In the genomic region with DNA sequence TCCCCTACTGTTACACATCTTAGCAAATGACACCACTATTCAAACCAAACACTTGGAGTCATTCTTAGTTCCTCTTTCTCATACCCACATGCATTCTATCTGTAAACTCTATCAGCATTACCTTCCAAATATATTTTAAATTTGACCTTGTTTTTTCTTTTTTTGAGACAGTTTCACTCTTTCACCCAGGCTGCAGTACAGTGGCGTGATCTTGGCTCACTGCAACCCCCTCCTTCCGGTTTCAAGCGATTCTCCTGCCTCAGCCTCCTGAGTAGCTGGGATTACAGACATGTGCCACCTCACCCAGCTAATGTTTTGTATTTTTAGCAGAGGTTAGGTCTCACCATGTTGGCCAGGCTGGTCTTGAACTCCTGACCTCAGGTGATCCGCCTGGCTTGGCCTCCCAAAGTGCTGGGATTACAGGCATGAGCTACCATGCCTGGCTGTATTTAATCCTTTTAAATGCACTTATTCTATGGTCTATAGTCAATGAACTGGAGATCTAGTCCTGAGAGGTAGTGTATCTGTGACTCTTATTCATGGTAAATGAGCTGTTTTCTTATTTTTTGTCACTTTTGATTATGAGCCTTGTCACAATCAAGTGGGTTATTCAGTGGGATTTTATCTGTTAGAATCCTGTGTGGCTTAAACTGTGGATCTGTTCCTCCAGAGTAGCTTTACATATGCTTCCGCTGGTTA, we compare ENCODE assay signal across 8 cellular contexts.
DNase-seq lines count a peak whose midpoint lies in the region; ATAC-seq and TF ChIP-seq lines count a peak whose summit lies in the region.

No MANE protein-coding gene starts in this region.

- CTCF ChIA-PET in OCI-LY7 (lab: Charles Lee; ENCODE audit: unreplicated experiment) = interaction anchor here (0.6 to 1.1 kb wide), 4 partner anchors 11 to 49 kb away, joined by 3 read pairs; no protein-coding TSS in a partner anchor

- H3K27ac ChIP-seq in OCI-LY7 (ENCODE audit: low read depth, low read length, poor library complexity, severe bottlenecking) (peak overlapping the region; percentile 96), brain microvascular endothelial cell (no peak overlapping the region), gastrocnemius medialis (no peak overlapping the region)

- H3K4me3 ChIP-seq in OCI-LY7 (ENCODE audit: low read depth, low read length, poor library complexity, severe bottlenecking) = peak overlapping the region; percentile 53
- H3K4me3 ChIP-seq in brain microvascular endothelial cell (ENCODE audit: low read depth, low read length) = no peak overlapping the region
- H3K4me3 ChIP-seq in gastrocnemius medialis = no peak overlapping the region

- ATAC-seq in GM18870 (IDR thresholded peaks at IDR 0.05; ENCODE audit: unreplicated experiment) (peak; percentile 74), HG02852 (IDR thresholded peaks at IDR 0.05; ENCODE audit: unreplicated experiment) (peak; percentile 67), natural killer cell (peak; percentile 25 to 37 (median 31)), gastrocnemius medialis (no peak)

- peaks cover 46% of the 10 kb centered on the region for H3K36me3 ChIP-seq in OCI-LY7 (ENCODE audit: insufficient read depth, low read length)
- no peaks in the 10 kb centered on the region for H3K36me3 ChIP-seq in brain microvascular endothelial cell (replicated peaks)
- no peaks in the 10 kb centered on the region for H3K36me3 ChIP-seq in gastrocnemius medialis

- H3K79me2 ChIP-seq in OCI-LY7 (ENCODE audit: insufficient read depth, low read depth, low read length) = peaks cover 79% of the 10 kb centered on the region

- H3K4me1 ChIP-seq in OCI-LY7 (ENCODE audit: insufficient read depth, low read length, poor library complexity, severe bottlenecking) (peaks cover 75% of the 10 kb centered on the region), gastrocnemius medialis (no peaks in the 10 kb centered on the region)

- H3K4me2 ChIP-seq in OCI-LY7 (ENCODE audit: low read length) = peak overlapping the region; percentile 90

- H3K4me3 Mint-ChIP-seq in natural killer cell = no peak overlapping the region

- POLR2A ChIA-PET in OCI-LY7 (lab: Charles Lee) = interaction anchor here (0.5 to 1.5 kb wide), 6 partner anchors 11 to 173 kb away, joined by 3 to 7 read pairs (median 3); no protein-coding TSS in a partner anchor

- intact Hi-C loops in OCI-LY7 (cut with micrococcal nuclease; ENCODE audit: unreplicated experiment) (loop anchor here (5.0 kb wide), 1 partner anchor 73 kb away; a partner anchor contains a TSS), natural killer cell (cut with micrococcal nuclease) (no loop called here), posterior vena cava (cut with DNase I) (no loop called here), gastrocnemius medialis (cut with DNase I; ENCODE audit: low total_unique reads) (no loop called here)

- H3K9me3 ChIP-seq in OCI-LY7 (ENCODE audit: low read length) (no peaks in the 10 kb centered on the region), gastrocnemius medialis (no peaks in the 10 kb centered on the region)

- TF ChIP-seq CTCF in OCI-LY7 (conservative IDR thresholded peaks at IDR 0.05; ENCODE audit: low read length) = no peak
- no peak for TF ChIP-seq CTCF in natural killer cell (IDR thresholded peaks at IDR 0.05)
- no peak for TF ChIP-seq CTCF in brain microvascular endothelial cell (IDR thresholded peaks at IDR 0.05; ENCODE audit: low read depth, low read length, missing control alignments)
- no peak for TF ChIP-seq CTCF in gastrocnemius medialis (IDR thresholded peaks at IDR 0.05 in 4 of 5, conservative IDR thresholded peaks at IDR 0.05 in 1 of 5)

- H3K27me3 ChIP-seq in brain microvascular endothelial cell (replicated peaks) = no peaks in the 10 kb centered on the region
- no peaks in the 10 kb centered on the region for H3K27me3 ChIP-seq in gastrocnemius medialis

- no peak for TF ChIP-seq POLR2A in gastrocnemius medialis (IDR thresholded peaks at IDR 0.05)

- peak overlapping the region; percentile 10 to 76 for H3K27ac Mint-ChIP-seq in natural killer cell

- in situ Hi-C loops in brain microvascular endothelial cell (cut with HindIII; ENCODE audit: low pct_ligation_motif_present, low sequenced_read_pairs) (no loop called here), gastrocnemius medialis (cut with MboI; ENCODE audit: low sequenced_read_pairs in 4 of 4) (no loop called here)

- BruUV-seq in OCI-LY7 (replicated peaks; lab: Mats Ljungman, UMichigan) = TSS peak; percentile 100

- no peaks in the 10 kb centered on the region for H3K36me3 Mint-ChIP-seq in natural killer cell

- DNase-seq in OCI-LY7 (ENCODE audit: low spot score) (peak; percentile 62), natural killer cell (no peak), brain microvascular endothelial cell (no peak), ureter (ENCODE audit: low spot score) (no peak), posterior vena cava (ENCODE audit: low spot score) (no peak), gastrocnemius medialis (no peak)

- H2AFZ ChIP-seq in OCI-LY7 (ENCODE audit: low read length) = no peak overlapping the region

- H4K20me1 ChIP-seq in OCI-LY7 (ENCODE audit: insufficient read depth, low read length) = peaks cover 2% of the 10 kb centered on the region; the same call in 1 of the 2 replicates

- peaks cover 41 to 51% of the 10 kb centered on the region in 2 donors for H3K4me1 Mint-ChIP-seq in natural killer cell

- no peaks in the 10 kb centered on the region for H3K9me2 ChIP-seq in OCI-LY7 (ENCODE audit: insufficient read depth, low read length)

- no peaks in the 10 kb centered on the region for H3K27me3 Mint-ChIP-seq in natural killer cell (ENCODE audit: low read depth in 2 of 2)

- H3K9me3 Mint-ChIP-seq in natural killer cell = no peaks in the 10 kb centered on the region

Comparison
In these comparisons a context has a peak if more than half of its experiments do, and no peak if none do; other contexts are left out.
1. ATAC-seq: peak in GM18870 (single experiment), HG02852 (single experiment) and natural killer cell (3 of 3); none in gastrocnemius medialis (0 of 2).